ENCODE assay signal across 8 cellular contexts in genomic region chr10:67788028-67788886, GRCh38. TPM values are rescaled to one million over a fixed set of nuclear protein-coding genes. Genes with fewer than 3 reads are reported as not detected.
DNase-seq lines count a peak whose midpoint lies in the region; ATAC-seq lines count a peak whose summit lies in the region.

No MANE protein-coding gene starts in this region.

- ATAC-seq in GM19035 (IDR thresholded peaks at IDR 0.05; ENCODE audit: unreplicated experiment) (peak; percentile 84), HG03342 (IDR thresholded peaks at IDR 0.05; ENCODE audit: unreplicated experiment) (peak; percentile 73)

- in situ Hi-C loops in SK-MEL-5 (cut with HindIII; ENCODE audit: low pct_unique_long_range_greater_than_20kb, low sequenced_read_pairs), result no loop called here

- peak; percentile 64 for DNase-seq in AG20443 (ENCODE audit: low spot score)
- peak; percentile 81 for DNase-seq in SK-MEL-5 (ENCODE audit: low read depth, low spot score)
- DNase-seq in activated naive CD4-positive, alpha-beta T cell treated with anti-CD3 and anti-CD28 coated beads, Interleukin-2, amount 50 U/mL, for 16 hours, result peak; percentile 77
- peak; percentile 29 for DNase-seq in iris pigment epithelial cell (ENCODE audit: low read depth)
- DNase-seq in stimulated activated CD8-positive, alpha-beta memory T cell treated with anti-CD3 and anti-CD28 coated beads, Interleukin-15, amount 100 ng/mL, for 24 hours (ENCODE audit: low read depth), result peak; percentile 50
- DNase-seq in cortex of kidney (lab: John Stamatoyannopoulos, UW), result no peak

RNA-seq across cellular contexts. Expression of gene DNAJC12, which starts 49.7 kb away (rescaled TPM):
- 37.1 and 42.8 TPM in 2 replicates for total RNA-seq in SK-MEL-5 (2014; rRNA removed; shearing (Covaris generic))
- 21.2 and 24.0 TPM in 2 replicates for polyA plus RNA-seq in SK-MEL-5 (2015; cell fraction: cytosol; rRNA removed)
- 3.9 and 10.8 TPM in 2 replicates for polyA plus RNA-seq in SK-MEL-5 (2015; cell fraction: nucleus; rRNA removed)
